In genomic region chr12:92928962-92929915, GRCh38 we compare ENCODE assay signal across 8 cellular contexts. TPM values are rescaled to one million over a fixed set of nuclear protein-coding genes. Genes with fewer than 3 reads are reported as not detected.
A peak's percentile ranks its signal among the peaks of the same experiment; 100 is the strongest.
DNase-seq lines count a peak whose midpoint lies in the region; ATAC-seq, FAIRE-seq and TF ChIP-seq lines count a peak whose summit lies in the region.

TSS of gene EEA1 (minus strand) at chr12:92929295. CDS start at chr12:92929066, 229 bp downstream.

- H3K9me3 Mint-ChIP-seq in progenitor cell of endocrine pancreas (ENCODE audit: low read depth), result no peaks in the 10 kb centered on the region

- peak; percentile 86 for ATAC-seq in HG02852 (IDR thresholded peaks at IDR 0.05; ENCODE audit: unreplicated experiment)
- peak; percentile 95 to 97 for ATAC-seq in left cardiac atrium

- peak; percentile 89 for TF ChIP-seq POLR2A in GM12892 (IDR thresholded peaks at IDR 0.05; ENCODE audit: low read depth, low read length)

- H3K27ac Mint-ChIP-seq in progenitor cell of endocrine pancreas, result peak within 1 kb of the TSS; percentile 99

- TF ChIP-seq CTCF in progenitor cell of endocrine pancreas (IDR thresholded peaks at IDR 0.05; ENCODE audit: unreplicated experiment), result peak; percentile 18

- no peaks in the 10 kb centered on the region for H3K27me3 Mint-ChIP-seq in progenitor cell of endocrine pancreas

- peak within 1 kb of the TSS; percentile 85 for H3K4me3 Mint-ChIP-seq in progenitor cell of endocrine pancreas (ENCODE audit: low read depth)

- intact Hi-C loops in left cardiac atrium (cut with DNase I), result no loop called here

- peak; percentile 96 for FAIRE-seq in GM12892 (lab: Jason Lieb, UNC)

- peak; percentile 86 for DNase-seq in GM12892 (ENCODE audit: insufficient read length)
- DNase-seq in NCI-H146 (lab: John Stamatoyannopoulos, UW), result peak; percentile 97
- DNase-seq in T-helper 1 cell, result peak; percentile 90 to 97 (median 92)
- DNase-seq in amniotic epithelial cell (ENCODE audit: low read depth), result peak; percentile 86
- DNase-seq in left cardiac atrium, result peak; percentile 98
- peak; percentile 91 for DNase-seq in progenitor cell of endocrine pancreas (ENCODE audit: low spot score, unreplicated experiment)
- peak; percentile 97 for DNase-seq in ureter (ENCODE audit: low spot score)

- peaks cover 34% of the 10 kb centered on the region for H3K4me1 Mint-ChIP-seq in progenitor cell of endocrine pancreas (ENCODE audit: low read depth)

- H3K36me3 Mint-ChIP-seq in progenitor cell of endocrine pancreas (ENCODE audit: insufficient read depth), result no peaks in the 10 kb centered on the region

RNA-seq across cellular contexts. Expression of gene EEA1, which starts in this region (rescaled TPM):
- polyA plus RNA-seq in GM12892 (2012; ENCODE audit: missing spikeins), result 10.1 TPM
- total RNA-seq in left cardiac atrium (10 to 100 TPM; 21.2 to 26.2 TPM), progenitor cell of endocrine pancreas (19.5 and 19.6 TPM in 2 replicates), ureter (46.3 TPM)

Comparison
In these comparisons a context has a peak if more than half of its experiments do, and no peak if none do; other contexts are left out.
1. Peak in every context shown above with its lines: DNase-seq and ATAC-seq.